ENCODE assay signal across 19 cellular contexts in the genomic region with DNA sequence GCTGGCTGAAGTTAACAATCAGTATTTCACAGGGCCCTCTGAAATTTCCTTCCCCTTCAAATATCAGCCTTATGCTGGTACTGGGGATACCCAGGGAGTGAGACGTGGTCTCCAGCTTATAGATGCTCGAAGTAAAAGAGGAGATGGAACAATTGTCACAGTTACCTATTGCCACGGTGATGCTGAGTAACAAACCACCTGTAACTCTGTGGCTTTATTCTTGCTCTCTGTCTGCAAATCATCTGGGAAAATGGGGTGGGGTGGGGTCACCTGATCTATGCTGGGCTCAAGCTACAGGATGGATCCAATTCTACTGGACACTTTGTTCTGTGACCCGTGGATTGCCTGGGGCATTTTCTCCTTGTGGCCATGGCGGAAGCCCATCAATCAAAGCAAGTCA. TPM values are rescaled to one million over a fixed set of nuclear protein-coding genes. Genes with fewer than 3 reads are reported as not detected.
A peak's percentile ranks its signal among the peaks of the same experiment; 100 is the strongest.
DNase-seq lines count a peak whose midpoint lies in the region; FAIRE-seq and TF ChIP-seq lines count a peak whose summit lies in the region.
"Had no signal": no experiment of that assay in that cellular context is flagged by ENCODE, and none has a peak within 500 bp of the region (broad histone marks: within the 10 kb centered on the region; RNA-seq: fewer than 3 reads in every experiment).

No MANE protein-coding gene starts in this region.

- H3K27me3 Mint-ChIP-seq in neural progenitor cell (ENCODE audit: insufficient read depth, low read depth) (peaks cover 2% of the 10 kb centered on the region), progenitor cell of endocrine pancreas (no peaks in the 10 kb centered on the region)

- H3K4me1 Mint-ChIP-seq in neural progenitor cell (no peaks in the 10 kb centered on the region), progenitor cell of endocrine pancreas (ENCODE audit: low read depth) (no peaks in the 10 kb centered on the region)
- H3K4me1 Mint-ChIP-seq: CD8-positive, alpha-beta memory T cell had no signal

- H3K36me3 ChIP-seq in neural progenitor cell, result no peaks in the 10 kb centered on the region
- H3K36me3 ChIP-seq: BE2C, HAP-1 had no signal

- no peaks in the 10 kb centered on the region for H3F3A ChIP-seq in neural progenitor cell (ENCODE audit: low read depth)

- peaks cover 5% of the 10 kb centered on the region for H3K9me3 Mint-ChIP-seq in neural progenitor cell
- H3K9me3 Mint-ChIP-seq in progenitor cell of endocrine pancreas (ENCODE audit: low read depth), result peaks cover 8% of the 10 kb centered on the region
- H3K9me3 Mint-ChIP-seq: CD8-positive, alpha-beta memory T cell had no signal

- H3K4me3 ChIP-seq in neural progenitor cell, result no peak overlapping the region
- H3K4me3 ChIP-seq: HAP-1 had no signal

- TF ChIP-seq CTCF in neural progenitor cell (IDR thresholded peaks at IDR 0.05), result no peak
- TF ChIP-seq CTCF in progenitor cell of endocrine pancreas (IDR thresholded peaks at IDR 0.05; ENCODE audit: unreplicated experiment), result no peak

- no peak overlapping the region for H3K9ac ChIP-seq in neural progenitor cell

- no peak overlapping the region for H3K27ac ChIP-seq in neural progenitor cell

- H4K20me1 ChIP-seq in neural progenitor cell (ENCODE audit: low read depth), result no peaks in the 10 kb centered on the region

- H3K27me3 ChIP-seq in neural progenitor cell, result no peaks in the 10 kb centered on the region
- H3K27me3 ChIP-seq: BE2C had no signal

- H3K4me2 ChIP-seq in neural progenitor cell, result no peak overlapping the region

- no peak overlapping the region for H2AFZ ChIP-seq in neural progenitor cell (replicated peaks)

- DNase-seq in M059J (ENCODE audit: low read depth) (peak; percentile 35), left kidney (ENCODE audit: low read depth, low spot score) (peak; percentile 47), neural progenitor cell (ENCODE audit: low spot score) (no peak), RCC 7860 (ENCODE audit: low spot score) (no peak), progenitor cell of endocrine pancreas (ENCODE audit: low spot score, unreplicated experiment) (no peak)
- no peak for DNase-seq in activated effector memory CD4-positive, alpha-beta T cell treated with anti-CD3 and anti-CD28 coated beads, Interleukin-2, amount 50 U/mL, for 16 hours
- DNase-seq: ACHN; BE2C; C1 segment of cervical spinal cord; CD4-positive, CD25-positive, alpha-beta regulatory T cell; CD8-positive, alpha-beta memory T cell; COR-L47 had no signal

- H3K36me3 Mint-ChIP-seq in neural progenitor cell, result no peaks in the 10 kb centered on the region
- no peaks in the 10 kb centered on the region for H3K36me3 Mint-ChIP-seq in progenitor cell of endocrine pancreas (ENCODE audit: insufficient read depth)

- H3K27ac Mint-ChIP-seq in neural progenitor cell (peak overlapping the region; percentile 14), progenitor cell of endocrine pancreas (no peak overlapping the region)
- H3K27ac Mint-ChIP-seq: CD4-positive, CD25-positive, alpha-beta regulatory T cell; CD8-positive, alpha-beta memory T cell had no signal

- no peak for FAIRE-seq in RCC 7860 (lab: Jason Lieb, UNC)
- FAIRE-seq: A204.1, D721Med, G401.6, GM12891, GM19239, H1 had no signal

- H3K4me3 Mint-ChIP-seq in neural progenitor cell (no peak overlapping the region), progenitor cell of endocrine pancreas (ENCODE audit: low read depth) (no peak overlapping the region)
- H3K4me3 Mint-ChIP-seq: CD4-positive, CD25-positive, alpha-beta regulatory T cell; CD8-positive, alpha-beta memory T cell had no signal

- H3K9me3 ChIP-seq in neural progenitor cell (ENCODE audit: low read depth), result no peaks in the 10 kb centered on the region
- H3K9me3 ChIP-seq: BE2C, HAP-1 had no signal

- H3K4me1 ChIP-seq in neural progenitor cell, result no peaks in the 10 kb centered on the region
- H3K4me1 ChIP-seq: BE2C, HAP-1 had no signal

- no peaks in the 10 kb centered on the region for H3K79me2 ChIP-seq in neural progenitor cell (ENCODE audit: low read depth)

RNA-seq across cellular contexts. Expression of a gene that starts 19.2 kb away (rescaled TPM):
- 22.7 and 37.3 TPM in 2 replicates for total RNA-seq in M059J (2014; rRNA removed; shearing (Covaris generic))
- total RNA-seq in neural progenitor cell (ENCODE audit: low replicate concordance) (0.11 and 0.50 TPM in 2 replicates), progenitor cell of endocrine pancreas (10.0 and 11.0 TPM in 2 replicates)

Comparison
In these comparisons a context has a peak if more than half of its experiments do, and no peak if none do; other contexts are left out.
1. DNase-seq: peak in M059J (single experiment) and left kidney (single experiment); none in neural progenitor cell (single experiment), RCC 7860 (single experiment), activated effector memory CD4-positive, alpha-beta T cell treated with anti-CD3 and anti-CD28 coated beads, Interleukin-2, amount 50 U/mL, for 16 hours (single experiment) and progenitor cell of endocrine pancreas (single experiment).